25 cellular contexts compared by ENCODE assay signal in the genomic region with DNA sequence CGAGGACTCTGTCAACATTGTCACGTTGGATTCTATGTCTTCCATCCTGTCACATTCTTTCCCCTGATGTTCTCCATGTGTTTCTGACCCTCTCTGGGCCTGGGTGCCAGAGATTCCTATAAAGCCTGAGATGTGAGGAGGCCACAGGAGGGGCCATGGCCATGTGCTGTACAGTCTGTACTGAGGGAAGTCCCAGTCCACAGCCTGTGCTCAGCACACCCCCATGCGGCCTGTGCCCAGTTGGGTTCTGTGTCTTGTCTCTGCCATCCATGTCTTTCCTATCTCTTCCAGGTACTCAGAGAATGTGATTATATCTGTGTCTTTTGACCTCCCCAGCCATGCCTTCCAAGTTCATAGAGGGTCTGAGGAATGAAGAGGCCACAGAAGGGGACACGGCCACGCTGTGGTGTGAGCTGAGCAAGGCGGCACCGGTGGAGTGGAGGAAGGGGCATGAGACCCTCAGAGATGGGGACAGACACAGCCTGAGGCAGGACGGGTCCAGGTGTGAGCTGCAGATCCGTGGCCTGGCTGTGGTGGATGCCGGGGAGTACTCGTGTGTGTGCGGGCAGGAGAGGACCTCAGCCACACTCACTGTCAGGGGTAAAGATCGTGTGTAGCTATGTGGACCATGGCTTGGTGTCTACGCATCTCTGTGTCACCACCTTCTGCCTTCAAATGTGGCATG.
"Had no signal": no experiment of that assay in that cellular context is flagged by ENCODE, and none has a peak within 500 bp of the region (broad histone marks: within the 10 kb centered on the region; RNA-seq: fewer than 3 reads in every experiment).

No MANE protein-coding gene starts in this region.

- H3K36me3 Mint-ChIP-seq: natural killer cell had no signal

- ATAC-seq: activated CD8-positive, alpha-beta T cell treated with anti-CD3 and anti-CD28 coated beads, Interleukin-2, amount 10 ng/mL, durations not matched to agents 7 days and 5 days; esophagus mucosa; natural killer cell; sciatic nerve had no signal

- H3K36me3 ChIP-seq: breast epithelium had no signal

- H3K4me1 ChIP-seq: breast epithelium, testis, vagina had no signal

- H3K9me3 ChIP-seq: breast epithelium, SK-N-SH, testis, vagina had no signal

- H3K4me3 ChIP-seq: breast epithelium, coronary artery, testis, vagina had no signal

- H3K27me3 ChIP-seq: breast epithelium, testis, vagina had no signal

- H3K27ac Mint-ChIP-seq: activated CD8-positive, alpha-beta T cell treated with anti-CD3 and anti-CD28 coated beads, Interleukin-2, amount 10 ng/mL, durations not matched to agents 7 days and 5 days; activated naive CD4-positive, alpha-beta T cell treated with anti-CD3 and anti-CD28 coated beads, Interleukin-2, amount 50 U/mL, for 24 hours; activated T-helper 1 cell treated with anti-CD3 and anti-CD28 coated beads, Interleukin-12 subunit alpha, Interleukin-12 subunit beta, Interleukin-2, Interleukin-4 antibody, amounts not matched to agents 30 ng/mL and 10 ng/mL and 1 ng/mL, durations not matched to agents 14 hours and 24 hours and 36 hours; mesothelial cell of epicardium; natural killer cell had no signal

- H3K4me3 Mint-ChIP-seq: activated CD8-positive, alpha-beta T cell treated with anti-CD3 and anti-CD28 coated beads, Interleukin-2, amount 10 ng/mL, durations not matched to agents 7 days and 5 days; activated naive CD4-positive, alpha-beta T cell treated with anti-CD3 and anti-CD28 coated beads, Interleukin-2, amount 50 U/mL, for 24 hours; activated T-helper 1 cell treated with anti-CD3 and anti-CD28 coated beads, Interleukin-12 subunit alpha, Interleukin-12 subunit beta, Interleukin-2, Interleukin-4 antibody, amounts not matched to agents 30 ng/mL and 10 ng/mL and 1 ng/mL, durations not matched to agents 14 hours and 24 hours and 36 hours; mesothelial cell of epicardium; natural killer cell had no signal

- H3K27ac ChIP-seq: breast epithelium, coronary artery, testis, vagina had no signal

- DNase-seq: activated CD4-positive, alpha-beta T cell treated with anti-CD3 and anti-CD28 coated beads for 1 hour; activated CD4-positive, alpha-beta T cell treated with anti-CD3 and anti-CD28 coated beads, Interleukin-2, amount 50 U/mL, for 1 hour; activated CD8-positive, alpha-beta T cell treated with anti-CD3 and anti-CD28 coated beads, Interleukin-2, amount 10 ng/mL, durations not matched to agents 7 days and 5 days; activated gamma-delta T cell; amniotic stem cell; cerebellar nuclear complex; head of caudate nucleus; islet precursor cell; natural killer cell; SK-N-SH; small intestine; stimulated activated CD4-positive, alpha-beta T cell treated with anti-CD3 and anti-CD28 coated beads, Interleukin-15, amount 100 ng/mL, for 24 hours; stimulated activated CD4-positive, alpha-beta T cell treated with anti-CD3 and anti-CD28 coated beads, Interleukin-2, amount 100 ng/mL, for 48 hours; stimulated activated CD8-positive, alpha-beta memory T cell treated with anti-CD3 and anti-CD28 coated beads, Interleukin-4, amount 100 ng/mL, for 48 hours; stimulated activated naive CD4-positive, alpha-beta T cell; testis; trophoblast cell had no signal

- H3K27me3 Mint-ChIP-seq: activated naive CD4-positive, alpha-beta T cell treated with anti-CD3 and anti-CD28 coated beads, Interleukin-2, amount 50 U/mL, for 24 hours had no signal

- H3K4me1 Mint-ChIP-seq: activated naive CD4-positive, alpha-beta T cell treated with anti-CD3 and anti-CD28 coated beads, Interleukin-2, amount 50 U/mL, for 24 hours; mesothelial cell of epicardium had no signal
